18 cellular contexts compared by ENCODE assay signal in the genomic region with DNA sequence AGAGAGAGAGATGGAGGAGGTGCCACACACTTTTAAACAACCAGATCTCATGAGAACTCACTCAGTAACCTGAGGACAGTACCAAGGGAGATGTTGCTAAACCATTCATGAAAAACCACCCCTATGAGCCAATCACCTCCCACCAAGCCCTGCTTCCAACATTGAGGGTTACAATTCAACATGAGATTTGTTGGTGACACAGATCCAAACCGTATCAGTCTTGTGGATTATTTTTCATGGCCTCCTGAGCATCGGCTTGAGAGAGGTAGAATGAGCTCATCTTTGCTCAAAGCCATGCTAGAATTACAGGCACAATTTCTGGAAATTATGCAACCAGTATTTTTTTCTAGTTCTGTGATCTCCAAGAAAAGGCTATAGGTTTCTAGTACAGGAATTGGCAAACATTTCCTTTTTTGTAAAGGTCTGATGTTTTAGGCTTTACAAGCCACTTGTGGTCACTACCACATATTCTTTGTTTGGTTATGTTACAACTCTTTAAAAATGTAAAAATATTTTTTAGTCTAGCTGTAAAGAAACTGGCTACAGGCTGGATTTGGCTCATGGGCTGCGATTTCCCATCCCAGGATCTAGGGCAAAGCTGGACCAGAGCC.
"Had no signal": no experiment of that assay in that cellular context is flagged by ENCODE, and none has a peak within 500 bp of the region (broad histone marks: within the 10 kb centered on the region; RNA-seq: fewer than 3 reads in every experiment).

No MANE protein-coding gene starts in this region.

- FAIRE-seq: pancreas, small intestine had no signal

- H3K4me3 Mint-ChIP-seq: activated naive CD8-positive, alpha-beta T cell; neural crest cell; stimulated activated naive B cell treated with anti-CD40 and anti-IgM and Interleukin-4, amounts not matched to agents 10 μg/mL and 1 μg/mL and 100 μg/mL, for 72 hours; T-cell; type B pancreatic cell had no signal

- H3K27me3 Mint-ChIP-seq: type B pancreatic cell had no signal

- H3K27me3 ChIP-seq: breast epithelium, esophagus squamous epithelium, pancreas, suprapubic skin had no signal

- H3K9me3 Mint-ChIP-seq: neural crest cell; stimulated activated naive B cell treated with anti-CD40 and anti-IgM and Interleukin-4, amounts not matched to agents 10 μg/mL and 1 μg/mL and 100 μg/mL, for 72 hours; T-cell; type B pancreatic cell had no signal

- H3K4me1 Mint-ChIP-seq: neural crest cell; stimulated activated naive B cell treated with anti-CD40 and anti-IgM and Interleukin-4, amounts not matched to agents 10 μg/mL and 1 μg/mL and 100 μg/mL, for 72 hours had no signal

- H3K27ac Mint-ChIP-seq: activated naive CD8-positive, alpha-beta T cell; stimulated activated naive B cell treated with anti-CD40 and anti-IgM and Interleukin-4, amounts not matched to agents 10 μg/mL and 1 μg/mL and 100 μg/mL, for 72 hours; T-cell; type B pancreatic cell had no signal

- H3K4me1 ChIP-seq: breast epithelium, esophagus squamous epithelium, pancreas, suprapubic skin had no signal

- ATAC-seq: left ventricle myocardium superior; pancreas; stimulated activated naive B cell treated with anti-CD40 and anti-IgM and Interleukin-4, amounts not matched to agents 10 μg/mL and 1 μg/mL and 100 μg/mL, for 72 hours; T-cell had no signal

- H3K36me3 ChIP-seq: breast epithelium, esophagus squamous epithelium, pancreas, suprapubic skin had no signal

- DNase-seq: activated effector memory CD4-positive, alpha-beta T cell treated with Interleukin-2 at 50 U/mL for 16 hours; activated T-cell treated with anti-CD3 and anti-CD28 coated beads for 4 hours; anterior cingulate cortex; esophagus squamous epithelium; left ventricle myocardium superior; mesendoderm; pancreas; small intestine; stimulated activated naive B cell treated with anti-CD40 and anti-IgM and Interleukin-4, amounts not matched to agents 10 μg/mL and 1 μg/mL and 100 μg/mL, for 72 hours; T1000 had no signal

- H3K27ac ChIP-seq: breast epithelium, esophagus squamous epithelium, pancreas, SK-N-MC, suprapubic skin, VCaP had no signal

- H3K36me3 Mint-ChIP-seq: activated naive CD8-positive, alpha-beta T cell; stimulated activated naive B cell treated with anti-CD40 and anti-IgM and Interleukin-4, amounts not matched to agents 10 μg/mL and 1 μg/mL and 100 μg/mL, for 72 hours; T-cell; type B pancreatic cell had no signal

- H3K4me3 ChIP-seq: breast epithelium, esophagus squamous epithelium, pancreas, SK-N-MC, suprapubic skin had no signal

- H3K9me3 ChIP-seq: breast epithelium, esophagus squamous epithelium, pancreas, suprapubic skin had no signal
